ENCODE assay signal across 8 cellular contexts in the genomic region with DNA sequence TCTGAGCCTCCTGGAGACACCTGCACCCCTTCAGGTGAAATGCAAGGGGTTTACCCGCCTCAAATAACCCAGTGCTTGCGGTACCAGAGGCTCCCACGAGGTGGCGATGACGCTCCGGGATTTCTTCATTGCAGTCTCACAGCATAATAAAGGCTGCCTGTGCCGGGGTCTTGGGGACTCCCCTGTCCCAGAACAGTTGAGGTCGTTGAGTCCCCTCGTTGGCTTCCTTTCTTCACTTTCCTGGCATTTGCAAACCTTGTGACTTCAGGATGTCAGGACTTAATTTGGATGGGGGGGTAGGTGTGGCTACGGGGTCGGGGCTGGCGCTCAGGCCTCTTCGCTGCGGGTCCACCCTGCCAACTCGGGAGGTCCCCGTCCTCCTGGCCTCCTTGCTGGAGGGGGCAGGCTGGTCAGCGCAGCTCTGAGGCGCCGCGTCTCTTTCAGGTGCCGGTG. TPM values are rescaled to one million over a fixed set of nuclear protein-coding genes. Genes with fewer than 3 reads are reported as not detected.
DNase-seq lines count a peak whose midpoint lies in the region; ATAC-seq and TF ChIP-seq lines count a peak whose summit lies in the region.

No MANE protein-coding gene starts in this region.

- H3K9me3 Mint-ChIP-seq in Calu3 (ENCODE audit: low read depth, unreplicated experiment): no peaks in the 10 kb centered on the region

- H3K4me1 ChIP-seq in prostate gland (replicated peaks): no peaks in the 10 kb centered on the region

- H3K27me3 Mint-ChIP-seq in Calu3 (ENCODE audit: unreplicated experiment): peaks cover 15% of the 10 kb centered on the region

- CTCF ChIA-PET in Calu3 (lab: Charles Lee): interaction anchor here (0.6 to 1.3 kb wide), 4 partner anchors 28 to 77 kb away, joined by 3 to 6 read pairs (median 4); partner anchors contain the start of genes GNAI2 and SEMA3B

- H3K4me1 Mint-ChIP-seq in Calu3 (ENCODE audit: low read depth, unreplicated experiment): no peaks in the 10 kb centered on the region

- H3K4me3 ChIP-seq in Jurkat, Clone E6-1 (ENCODE audit: low read length): no peak overlapping the region
- H3K4me3 ChIP-seq in prostate gland: no peak overlapping the region

- no peaks in the 10 kb centered on the region for H3K36me3 ChIP-seq in prostate gland

- DNase-seq in Calu3: peak; percentile 84
- peak; percentile 59 for DNase-seq in Jurkat, Clone E6-1 (ENCODE audit: low read depth, low spot score)
- peak; percentile 12 for DNase-seq in SKM-1 (lab: John Stamatoyannopoulos, UW; ENCODE audit: unreplicated experiment)
- DNase-seq in activated naive CD4-positive, alpha-beta T cell treated with anti-CD3 and anti-CD28 coated beads, Interleukin-2, amount 50 U/mL, for 16 hours: peak; percentile 85
- peak; percentile 80 for DNase-seq in Right ventricle myocardium superior
- DNase-seq in prostate gland (ENCODE audit: low spot score): peak; percentile 58
- no peak for DNase-seq in HPDE6-E6E7 (ENCODE audit: extremely low spot score)

- H3K4me3 Mint-ChIP-seq in Calu3 (ENCODE audit: low read depth, unreplicated experiment): no peak overlapping the region

- TF ChIP-seq CTCF in Calu3 (IDR thresholded peaks at IDR 0.05; ENCODE audit: unreplicated experiment): peak; percentile 92
- TF ChIP-seq CTCF in prostate gland (IDR thresholded peaks at IDR 0.05): peak; percentile 82 to 93 (median 89)

- intact Hi-C loops in Calu3 (cut with micrococcal nuclease; ENCODE audit: unreplicated experiment): loop anchor here (1.0 kb wide), 2 partner anchors 34 to 81 kb away; no protein-coding TSS in a partner anchor
- intact Hi-C loops in Right ventricle myocardium superior (cut with DNase I): loop anchor here (2.0 kb wide), 2 partner anchors 34 to 80 kb away; no protein-coding TSS in a partner anchor
- intact Hi-C loops in prostate gland (cut with DNase I): loop anchor here (1.0 kb wide), 1 partner anchor 34 kb away; no protein-coding TSS in a partner anchor

- WGBS in prostate gland: 13% methylated on average over 21 of the region's 21 CpGs

- no peak overlapping the region for H3K27ac ChIP-seq in prostate gland

- TF ChIP-seq POLR2A in prostate gland (IDR thresholded peaks at IDR 0.05): no peak

- H3K27ac Mint-ChIP-seq in Calu3 (ENCODE audit: unreplicated experiment): no peak overlapping the region

- no peaks in the 10 kb centered on the region for H3K9me3 ChIP-seq in prostate gland

- BruUV-seq in Calu3 (replicated peaks; lab: Mats Ljungman, UMichigan): no TSS peak

- peaks cover 9% of the 10 kb centered on the region for H3K27me3 ChIP-seq in prostate gland (replicated peaks; ENCODE audit: insufficient read depth)

- H3K36me3 Mint-ChIP-seq in Calu3 (ENCODE audit: insufficient read depth, unreplicated experiment): no peaks in the 10 kb centered on the region

- peak; percentile 54 for ATAC-seq in Right ventricle myocardium superior (ENCODE audit: poor library complexity)
- ATAC-seq in GM21737 (IDR thresholded peaks at IDR 0.05; ENCODE audit: unreplicated experiment): no peak

RNA-seq across cellular contexts. Expression of gene GNAT1, which starts 1.3 kb away (rescaled TPM):
- total RNA-seq in Calu3 (2022) (not detected in 2 replicates), Right ventricle myocardium superior (not detected), prostate gland (not detected)
- polyA plus RNA-seq in Jurkat, Clone E6-1 (2012; ENCODE audit: insufficient read depth, insufficient read length): not detected

RNA-seq across cellular contexts. Expression of gene SLC38A3, which starts 12.4 kb away (rescaled TPM):
- total RNA-seq in Calu3 (2022): not detected in 2 replicates
- 2.0 TPM for polyA plus RNA-seq in Jurkat, Clone E6-1 (2012; ENCODE audit: insufficient read depth, insufficient read length)
- total RNA-seq in Right ventricle myocardium superior: 10.6 TPM
- 1 to 10 TPM in 1 of 2 donors, under 1 TPM in 1; 0.41 to 4.0 TPM for total RNA-seq in prostate gland

RNA-seq across cellular contexts. Expression of gene SEMA3F, which starts 37.6 kb away (rescaled TPM):
- total RNA-seq in Calu3 (2022) (1.6 and 1.7 TPM in 2 replicates), Right ventricle myocardium superior (10.8 TPM), prostate gland (10 to 100 TPM; 43.3 to 71.8 TPM)
- polyA plus RNA-seq in Jurkat, Clone E6-1 (2012; ENCODE audit: insufficient read depth, insufficient read length): 3.8 TPM

RNA-seq across cellular contexts. Expression of gene GNAI2, which starts 43.3 kb away (rescaled TPM):
- total RNA-seq in Calu3 (2022): 92.5 and 102 TPM in 2 replicates
- 279 TPM for polyA plus RNA-seq in Jurkat, Clone E6-1 (2012; ENCODE audit: insufficient read depth, insufficient read length)
- total RNA-seq in Right ventricle myocardium superior: 126 TPM
- total RNA-seq in prostate gland: 100 to 1,000 TPM; 118 to 301 TPM
